Comparison of ENCODE assay signal across 24 cellular contexts in genomic region chr6:134340574-134340973, GRCh38. TPM values are rescaled to one million over a fixed set of nuclear protein-coding genes. Genes with fewer than 3 reads are reported as not detected.
DNase-seq lines count a peak whose midpoint lies in the region; TF ChIP-seq lines count a peak whose summit lies in the region.
"Had no signal": no experiment of that assay in that cellular context is flagged by ENCODE, and none has a peak within 500 bp of the region (broad histone marks: within the 10 kb centered on the region; RNA-seq: fewer than 3 reads in every experiment).

No MANE protein-coding gene starts in this region.

- intact Hi-C loops in A673 (cut with micrococcal nuclease; ENCODE audit: unreplicated experiment) = no loop called here

- CTCF ChIA-PET in A673 (lab: Charles Lee) = no interaction called here

- no peak overlapping the region for H3K27ac ChIP-seq in A673 (ENCODE audit: low read depth, low read length, poor library complexity, severe bottlenecking)
- no peak overlapping the region for H3K27ac ChIP-seq in OCI-LY3 (ENCODE audit: low read length)
- H3K27ac ChIP-seq: lower lobe of right lung, neural progenitor cell, SJSA1, VCaP had no signal

- no peak overlapping the region for H3K9ac ChIP-seq in OCI-LY3 (ENCODE audit: low read length)
- H3K9ac ChIP-seq: neural progenitor cell had no signal

- DNase-seq in A673 (ENCODE audit: low spot score) = peak; percentile 40
- peak; percentile 57 for DNase-seq in CD1c-positive myeloid dendritic cell (ENCODE audit: extremely low spot score)
- peak; percentile 55 for DNase-seq in fibroblast of peridontal ligament (ENCODE audit: extremely low read depth)
- no peak for DNase-seq in NCI-H2171 (lab: John Stamatoyannopoulos, UW)
- DNase-seq in activated CD4-positive, alpha-beta T cell treated with anti-CD3 and anti-CD28 coated beads, Interleukin-2, amount 50 U/mL, for 1 hour = no peak
- DNase-seq in iPS-NIHi11 (ENCODE audit: low spot score) = no peak
- no peak for DNase-seq in mesenteric fat pad (ENCODE audit: low spot score)
- DNase-seq: activated naive CD4-positive, alpha-beta T cell treated with anti-CD3 and anti-CD28 coated beads, Interleukin-2, amount 50 U/mL, for 16 hours; aorta; caudate nucleus; CD4-positive, CD25-positive, alpha-beta regulatory T cell; dermis blood vessel endothelial cell; glutamatergic neuron; H9; lower lobe of right lung; NCI-H1105; NCI-H1930; stimulated activated CD8-positive, alpha-beta memory T cell treated with anti-CD3 and anti-CD28 coated beads, Interleukin-4, amount 100 ng/mL, for 48 hours; substantia nigra; T-helper 17 cell had no signal

- H3K36me3 ChIP-seq in A673 (ENCODE audit: insufficient read depth, low read length, poor library complexity, severe bottlenecking) = no peaks in the 10 kb centered on the region
- no peaks in the 10 kb centered on the region for H3K36me3 ChIP-seq in OCI-LY3 (replicated peaks; ENCODE audit: low read depth, low read length)
- H3K36me3 ChIP-seq: lower lobe of right lung, neural progenitor cell, SJSA1 had no signal

- no peak overlapping the region for H3K4me3 ChIP-seq in A673 (ENCODE audit: low read depth, low read length, poor library complexity, severe bottlenecking)
- no peak overlapping the region for H3K4me3 ChIP-seq in OCI-LY3 (ENCODE audit: low read length)
- H3K4me3 ChIP-seq: lower lobe of right lung, neural progenitor cell, SJSA1 had no signal

- H2AFZ ChIP-seq in OCI-LY3 (ENCODE audit: low read depth, low read length) = no peak overlapping the region
- H2AFZ ChIP-seq: neural progenitor cell had no signal

- H4K20me1 ChIP-seq in OCI-LY3 (ENCODE audit: insufficient read depth, low read length) = no peaks in the 10 kb centered on the region

- H3K79me2 ChIP-seq in OCI-LY3 (ENCODE audit: low read length) = no peaks in the 10 kb centered on the region

- H3K9me3 ChIP-seq in A673 (ENCODE audit: low read depth, low read length, poor library complexity, severe bottlenecking) = no peaks in the 10 kb centered on the region
- H3K9me3 ChIP-seq in OCI-LY3 (ENCODE audit: insufficient read depth, low read length) = no peaks in the 10 kb centered on the region
- H3K9me3 ChIP-seq: lower lobe of right lung, SJSA1 had no signal

- H3K4me1 ChIP-seq in A673 (ENCODE audit: insufficient read depth, low read length, poor library complexity, severe bottlenecking) = no peaks in the 10 kb centered on the region
- H3K4me1 ChIP-seq in OCI-LY3 (ENCODE audit: low read length) = peaks cover 10% of the 10 kb centered on the region
- H3K4me1 ChIP-seq: neural progenitor cell, SJSA1 had no signal

- no peak for TF ChIP-seq CTCF in A673 (conservative IDR thresholded peaks at IDR 0.05; ENCODE audit: low read depth, low read length)
- TF ChIP-seq CTCF in OCI-LY3 (IDR thresholded peaks at IDR 0.05; ENCODE audit: low read depth, low read length) = no peak

- no peaks in the 10 kb centered on the region for H3K27me3 ChIP-seq in A673 (replicated peaks; ENCODE audit: insufficient read depth, low read depth, low read length, poor library complexity)
- H3K27me3 ChIP-seq in OCI-LY3 (ENCODE audit: low read depth, low read length) = no peaks in the 10 kb centered on the region
- H3K27me3 ChIP-seq: neural progenitor cell, SJSA1 had no signal

- H3K4me2 ChIP-seq in OCI-LY3 (ENCODE audit: low read length) = peak overlapping the region; percentile 28; the same call in 1 of the 2 replicates
- H3K4me2 ChIP-seq: neural progenitor cell had no signal

- POLR2A ChIA-PET in A673 (lab: Charles Lee; ENCODE audit: low non-redundant PET) = interaction anchor here (0.5 to 0.6 kb wide), 2 partner anchors 57 to 167 kb away, joined by 3 read pairs; no protein-coding TSS in a partner anchor

- no TSS peak for BruUV-seq in A673 (replicated peaks; lab: Mats Ljungman, UMichigan)

RNA-seq across cellular contexts. Expression of gene SGK1, which starts 22.7 kb away (rescaled TPM):
- total RNA-seq in A673 (2021) (40.0 and 73.3 TPM in 2 replicates), mesenteric fat pad (265 TPM)

Comparison
In these comparisons a context has a peak if more than half of its experiments do, and no peak if none do; other contexts are left out.
1. DNase-seq: peak in A673 (single experiment), CD1c-positive myeloid dendritic cell (single experiment) and fibroblast of peridontal ligament (single experiment); none in NCI-H2171 (single experiment), activated CD4-positive, alpha-beta T cell treated with anti-CD3 and anti-CD28 coated beads, Interleukin-2, amount 50 U/mL, for 1 hour (single experiment), iPS-NIHi11 (single experiment) and mesenteric fat pad (single experiment).